In genomic region chr4:5084911-5085475, GRCh38 we compare ENCODE assay signal across 12 cellular contexts. TPM values are rescaled to one million over a fixed set of nuclear protein-coding genes. Genes with fewer than 3 reads are reported as not detected.
"Had no signal": no experiment of that assay in that cellular context is flagged by ENCODE, and none has a peak within 500 bp of the region (broad histone marks: within the 10 kb centered on the region; RNA-seq: fewer than 3 reads in every experiment).

No MANE protein-coding gene starts in this region.

- DNase-seq: activated T-cell treated with anti-CD3 and anti-CD28 coated beads, Interleukin-2, amount 50 U/mL, for 1 hour; amniotic stem cell; hippocampal formation; left cardiac atrium; nucleus accumbens; stimulated activated CD4-positive, alpha-beta T cell treated with anti-CD3 and anti-CD28 coated beads, Interleukin-12 subunit alpha, Interleukin-12 subunit beta, amount 100 ng/mL, for 4 hours; stimulated activated naive CD4-positive, alpha-beta T cell treated with Interleukin-2 at 50 U/mL for 16 hours; upper lobe of left lung had no signal

- H3K27ac ChIP-seq: prostate gland, upper lobe of left lung had no signal

- H3K4me1 ChIP-seq: prostate gland, upper lobe of left lung had no signal

- H3K9me3 ChIP-seq: prostate gland had no signal

- H3K27me3 ChIP-seq: upper lobe of left lung had no signal

- H3K36me3 ChIP-seq: prostate gland, upper lobe of left lung had no signal

- H3K4me3 ChIP-seq: lung, prostate gland, upper lobe of left lung had no signal

RNA-seq across cellular contexts. Expression of gene STK32B, which starts 33.7 kb away (rescaled TPM):
- total RNA-seq: natural killer cell treated with Interleukin-12 subunit alpha and Interleukin-12 subunit beta and Interleukin-15 and Interleukin-18, amount 100 ng/mL, for 72 hours; T-helper 2 cell treated with Interferon-gamma antibody and Interleukin-4, amounts not matched to agents 100 ng/mL and 5 ng/mL, for 36 hours had no signal
